Comparison of ENCODE assay signal across 10 cellular contexts in the genomic region with DNA sequence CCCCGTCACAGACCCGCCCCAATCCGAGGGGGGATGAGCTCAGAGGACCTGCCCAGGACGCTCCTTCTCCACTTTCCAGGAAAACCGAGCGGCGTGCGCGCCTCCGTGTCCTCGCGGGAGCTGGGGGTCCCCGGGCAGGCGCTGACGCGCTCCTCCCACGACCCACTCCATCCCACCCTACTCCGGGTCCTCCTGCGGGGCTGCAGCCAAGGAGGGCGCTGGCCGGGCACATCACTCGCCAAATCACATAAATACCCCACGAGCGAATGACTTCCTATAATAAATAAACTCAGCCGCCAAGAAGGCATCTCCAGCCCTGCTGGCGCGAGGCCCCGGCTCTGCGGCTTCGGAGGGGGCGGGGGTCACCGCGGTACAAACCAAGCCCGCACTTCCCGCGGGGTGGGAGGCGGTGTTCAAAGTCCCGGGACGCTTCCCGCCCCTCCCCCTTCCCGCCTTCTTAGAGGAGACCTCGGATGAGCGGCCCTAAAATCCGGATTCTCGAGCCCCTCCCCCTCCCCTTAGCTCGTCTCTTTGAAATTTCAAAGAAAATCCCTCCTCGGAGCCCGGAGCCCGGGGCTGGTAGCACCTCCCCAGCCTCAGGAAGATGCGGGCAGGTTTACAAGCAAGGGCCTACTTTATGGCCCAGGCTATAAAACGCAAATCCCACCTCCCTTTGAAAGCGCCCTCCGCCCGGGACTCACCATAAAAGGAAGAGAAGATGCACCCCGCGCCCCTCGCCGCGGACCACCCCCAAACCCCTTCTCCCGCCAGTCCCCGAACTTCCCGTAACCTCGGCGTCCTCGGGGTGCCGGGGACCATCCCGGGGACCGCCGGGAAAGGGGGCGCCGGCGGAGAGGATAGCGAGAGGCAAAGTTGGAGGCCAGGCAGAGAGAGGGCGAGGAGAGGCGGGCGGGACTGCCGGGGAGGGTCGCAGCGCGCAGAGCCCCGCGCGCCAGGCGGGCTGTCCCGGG. TPM values are rescaled to one million over a fixed set of nuclear protein-coding genes. Genes with fewer than 3 reads are reported as not detected.
DNase-seq lines count a peak whose midpoint lies in the region; ATAC-seq and TF ChIP-seq lines count a peak whose summit lies in the region.
"Had no signal": no experiment of that assay in that cellular context is flagged by ENCODE, and none has a peak within 500 bp of the region (broad histone marks: within the 10 kb centered on the region; RNA-seq: fewer than 3 reads in every experiment).

No MANE protein-coding gene starts in this region.

- H3K79me1 ChIP-seq in neuronal stem cell (ENCODE audit: low read depth, low read length): no peaks in the 10 kb centered on the region

- no peak for TF ChIP-seq CTCF in cardiac muscle cell (IDR thresholded peaks at IDR 0.05; ENCODE audit: low read depth, low read length)

- no peak for ATAC-seq in HG03280 (IDR thresholded peaks at IDR 0.05; ENCODE audit: unreplicated experiment)

- peak overlapping the region in 7 of 11 experiments; percentile 10 to 54 (median 38); a peak in 6 of 22 replicates for H3K9ac ChIP-seq in BLaER1 treated with 17β-estradiol and CSF1 and Interleukin-3, amounts not matched to agents 10 nM and 100 nM
- no peak overlapping the region for H3K9ac ChIP-seq in neuronal stem cell (ENCODE audit: low read depth, low read length, poor library complexity)

- H2BK12ac ChIP-seq in neuronal stem cell (ENCODE audit: low read length): no peak overlapping the region

- peaks cover 0 to 8% (median 0%) of the 10 kb centered on the region in 11 experiments; a peak in 4 of 22 replicates for H3K9me3 ChIP-seq in BLaER1 treated with 17β-estradiol and CSF1 and Interleukin-3, amounts not matched to agents 10 nM and 100 nM (replicated peaks in 1 of 11)
- H3K9me3 ChIP-seq in cardiac muscle cell (ENCODE audit: low read depth) (no peaks in the 10 kb centered on the region), neuronal stem cell (replicated peaks in 1 of 2; ENCODE audit: control insufficient read depth in 2 of 2, insufficient read depth in 1 of 2, low read depth in 1 of 2, low read length in 2 of 2) (peaks cover 3 to 19% of the 10 kb centered on the region in 2 donors)
- H3K9me3 ChIP-seq: neutrophil had no signal

- H4K8ac ChIP-seq in neuronal stem cell (ENCODE audit: low read depth, low read length): no peak overlapping the region

- no peak overlapping the region for H3K23ac ChIP-seq in neuronal stem cell (ENCODE audit: low read depth, low read length, poor library complexity)

- H4K20me1 ChIP-seq in BLaER1 treated with 17β-estradiol and CSF1 and Interleukin-3, amounts not matched to agents 10 nM and 100 nM: peaks cover 0 to 94% (median 74%) of the 10 kb centered on the region in 11 experiments; a peak in 19 of 22 replicates

- no peak overlapping the region for H4K91ac ChIP-seq in neuronal stem cell (ENCODE audit: low read depth, low read length, poor library complexity)

- H2BK15ac ChIP-seq in neuronal stem cell (ENCODE audit: low read length): no peak overlapping the region

- no peak overlapping the region for H2BK120ac ChIP-seq in neuronal stem cell (ENCODE audit: low read depth, low read length)

- H3K4ac ChIP-seq in neuronal stem cell (ENCODE audit: low read length): no peak overlapping the region

- peak overlapping the region; percentile 91 for H3K18ac ChIP-seq in neuronal stem cell (ENCODE audit: low read length)

- DNase-seq in NCI-H2029 (lab: John Stamatoyannopoulos, UW) (peak; percentile 50), cardiac muscle cell (ENCODE audit: low read depth in 1 of 2, low spot score in 1 of 2) (peak in 1 of 2 donors; percentile 26), neuronal stem cell (ENCODE audit: low spot score) (peak; percentile 59), SK-N-DZ (ENCODE audit: low spot score) (no peak), KG1 (lab: John Stamatoyannopoulos, UW) (no peak)
- DNase-seq in stimulated activated CD4-positive, alpha-beta T cell treated with anti-CD3 and anti-CD28 coated beads, Interleukin-12 subunit alpha, Interleukin-12 subunit beta, amount 100 ng/mL, for 4 hours: no peak
- DNase-seq: EL had no signal

- WGBS in neuronal stem cell (ENCODE audit: extremely low coverage in 2 of 2, insufficient read length in 2 of 2, insufficient replicate concordance in 1 of 2), 2 donors: no CpG with 5 or more reads among the region's 85 CpGs

- H3K27me3 ChIP-seq in BLaER1 treated with 17β-estradiol and CSF1 and Interleukin-3, amounts not matched to agents 10 nM and 100 nM: peaks cover 97 to 99% (median 98%) of the 10 kb centered on the region in 11 experiments
- H3K27me3 ChIP-seq in cardiac muscle cell: peaks cover 100% of the 10 kb centered on the region
- peaks cover 0 to 83% (median 27%) of the 10 kb centered on the region in 3 experiments for H3K27me3 ChIP-seq in neuronal stem cell (ENCODE audit: control insufficient read depth in 3 of 3, insufficient read depth in 3 of 3, low read depth in 1 of 3, low read length in 3 of 3)

- H3K4me1 ChIP-seq in BLaER1 treated with 17β-estradiol and CSF1 and Interleukin-3, amounts not matched to agents 10 nM and 100 nM: peaks cover 14 to 22% (median 16%) of the 10 kb centered on the region in 10 experiments; a peak in 19 of 20 replicates
- H3K4me1 ChIP-seq in cardiac muscle cell (ENCODE audit: low read depth) (no peaks in the 10 kb centered on the region), neuronal stem cell (ENCODE audit: control insufficient read depth in 2 of 2, insufficient read depth in 1 of 2, low read depth in 1 of 2, low read length in 2 of 2) (peaks cover 6 to 31% of the 10 kb centered on the region in 2 donors)

- peak overlapping the region; percentile 51 to 72 (median 62) for H3K4me3 ChIP-seq in BLaER1 treated with 17β-estradiol and CSF1 and Interleukin-3, amounts not matched to agents 10 nM and 100 nM
- H3K4me3 ChIP-seq in cardiac muscle cell (peak overlapping the region; percentile 32), neuronal stem cell (ENCODE audit: low read length in 2 of 2) (peak overlapping the region; percentile 76 to 80)

- H3K27ac ChIP-seq in BLaER1 treated with 17β-estradiol and CSF1 and Interleukin-3, amounts not matched to agents 10 nM and 100 nM: no peak overlapping the region
- H3K27ac ChIP-seq in cardiac muscle cell (no peak overlapping the region), neuronal stem cell (replicated peaks; ENCODE audit: low read length) (no peak overlapping the region)
- H3K27ac ChIP-seq: neutrophil had no signal

- peak overlapping the region; percentile 94 for H2AFZ ChIP-seq in neuronal stem cell (ENCODE audit: low read length)

- H2AK5ac ChIP-seq in neuronal stem cell (ENCODE audit: low read depth, low read length): no peak overlapping the region

- H2BK5ac ChIP-seq in neuronal stem cell (ENCODE audit: low read length): no peak overlapping the region

- no peak overlapping the region for H3K14ac ChIP-seq in neuronal stem cell (ENCODE audit: low read length)

- H3K36me3 ChIP-seq in BLaER1 treated with 17β-estradiol and CSF1 and Interleukin-3, amounts not matched to agents 10 nM and 100 nM: no peaks in the 10 kb centered on the region
- H3K36me3 ChIP-seq in cardiac muscle cell (no peaks in the 10 kb centered on the region), neuronal stem cell (replicated peaks in 1 of 2; ENCODE audit: control insufficient read depth in 2 of 2, insufficient read depth in 2 of 2, low read length in 2 of 2) (peaks cover 0 to 27% of the 10 kb centered on the region in 2 donors)
- H3K36me3 ChIP-seq: neutrophil had no signal

- H3K4me2 ChIP-seq in BLaER1 treated with 17β-estradiol and CSF1 and Interleukin-3, amounts not matched to agents 10 nM and 100 nM: peak overlapping the region; percentile 91 to 99 (median 95)
- H3K4me2 ChIP-seq in neuronal stem cell (ENCODE audit: insufficient read depth, low read length, poor library complexity, severe bottlenecking): peak overlapping the region; percentile 89

RNA-seq across cellular contexts. Expression of gene FZD10, which starts 0.7 kb away (rescaled TPM):
- 0.14 and 0.15 TPM in 2 replicates for total RNA-seq in cardiac muscle cell
- not detected in 2 replicates for polyA plus RNA-seq in cardiac muscle cell
- 0.38 TPM for polyA plus RNA-seq in neuronal stem cell (2013, experiment 1 of 2)
- polyA plus RNA-seq in neuronal stem cell (2013, experiment 2 of 2): 0.36 TPM
- 0.24 TPM in 1 of 2 replicates, not detected in the other for polyA plus RNA-seq in SK-N-DZ (2014; cell fraction: cytosol; rRNA removed)
- not detected in 2 replicates for polyA plus RNA-seq in SK-N-DZ (2014; cell fraction: nucleus; rRNA removed)

Comparison
In these comparisons a context has a peak if more than half of its experiments do, and no peak if none do; other contexts are left out.
1. DNase-seq: peak in NCI-H2029 (single experiment) and neuronal stem cell (single experiment); none in SK-N-DZ (single experiment), stimulated activated CD4-positive, alpha-beta T cell treated with anti-CD3 and anti-CD28 coated beads, Interleukin-12 subunit alpha, Interleukin-12 subunit beta, amount 100 ng/mL, for 4 hours (single experiment) and KG1 (single experiment).
2. Peak in every context shown above with its lines, with median percentiles within 50 percentile points of each other: H3K4me3 ChIP-seq.